Comparison of ENCODE assay signal across 8 cellular contexts in genomic region chr16:90077240-90077756, GRCh38. TPM values are rescaled to one million over a fixed set of nuclear protein-coding genes. Genes with fewer than 3 reads are reported as not detected.
DNase-seq lines count a peak whose midpoint lies in the region; ATAC-seq and TF ChIP-seq lines count a peak whose summit lies in the region.

Gene PRDM7, minus strand, starts transcription at chr16:90077331. Its CDS starts 1,421 bp downstream, at chr16:90075910.

- peaks cover 13% of the 10 kb centered on the region for H3K36me3 Mint-ChIP-seq in central memory CD8-positive, alpha-beta T cell (ENCODE audit: insufficient read depth)

- no peaks in the 10 kb centered on the region for H3K36me3 ChIP-seq in spleen

- H3K9me3 Mint-ChIP-seq in central memory CD8-positive, alpha-beta T cell, result no peaks in the 10 kb centered on the region

- H3K27me3 Mint-ChIP-seq in central memory CD8-positive, alpha-beta T cell, result peaks cover 21% of the 10 kb centered on the region

- ATAC-seq in GM18520 (IDR thresholded peaks at IDR 0.05; ENCODE audit: unreplicated experiment) (peak; percentile 87), HG03097 (IDR thresholded peaks at IDR 0.05; ENCODE audit: low FRiP score, unreplicated experiment) (peak; percentile 90)
- peak; percentile 90 for ATAC-seq in central memory CD8-positive, alpha-beta T cell (replicated peaks; ENCODE audit: extremely low read depth, poor library complexity, severe bottlenecking)

- H3K27me3 ChIP-seq in spleen (replicated peaks in 1 of 7), result peaks cover 0 to 28% (median 3%) of the 10 kb centered on the region in 7 donors

- H3K4me1 ChIP-seq in spleen, result peaks cover 0 to 30% (median 19%) of the 10 kb centered on the region in 6 donors

- DNase-seq in NCI-H2196 treated with DMSO at 0.1 percent for 48 hours (lab: John Stamatoyannopoulos, UW; ENCODE audit: unreplicated experiment) (peak; percentile 88), islet precursor cell (peak; percentile 97), spleen (peak; percentile 97)
- peak; percentile 86 for DNase-seq in activated CD4-positive, CD25-positive, alpha-beta regulatory T cell treated with anti-CD3 and anti-CD28 coated beads, Interleukin-2, amount 50 U/mL, for 16 hours (ENCODE audit: low read depth, low spot score)
- peak; percentile 89 for DNase-seq in central memory CD8-positive, alpha-beta T cell (ENCODE audit: low spot score in 2 of 2)

- no peaks in the 10 kb centered on the region for H3K9me3 ChIP-seq in spleen

- 0 to 14% (median 1%) methylated on average over 26 to 32 of the region's 32 CpGs for WGBS in spleen, 5 donors

- intact Hi-C loops in spleen (cut with DNase I; ENCODE audit: low total_unique reads), result no loop called here

- peak within 1 kb of the TSS; percentile 33 for H3K27ac Mint-ChIP-seq in central memory CD8-positive, alpha-beta T cell (ENCODE audit: low read depth)

- H3K4me3 Mint-ChIP-seq in central memory CD8-positive, alpha-beta T cell, result peak within 1 kb of the TSS; percentile 82

- H3K4me3 ChIP-seq in spleen, result peak within 1 kb of the TSS; percentile 32 to 69 (median 45)

- H3K4me1 Mint-ChIP-seq in central memory CD8-positive, alpha-beta T cell, result peaks cover 25% of the 10 kb centered on the region

- no peak for TF ChIP-seq POLR2A in spleen (IDR thresholded peaks at IDR 0.05)

- no peak for TF ChIP-seq CTCF in 22Rv1 (IDR thresholded peaks at IDR 0.05)
- TF ChIP-seq CTCF in spleen (IDR thresholded peaks at IDR 0.05 in 8 of 11, conservative IDR thresholded peaks at IDR 0.05 in 3 of 11), result no peak

- H3K27ac ChIP-seq in 22Rv1, result peak within 1 kb of the TSS; percentile 74
- H3K27ac ChIP-seq in spleen, result peak within 1 kb of the TSS in 5 of 8 donors; percentile 35 to 66 (median 63)

RNA-seq across cellular contexts. Expression of gene PRDM7, which starts in this region (rescaled TPM):
- total RNA-seq in spleen, result not detected
- not detected for polyA plus RNA-seq in spleen

Comparison
In these comparisons a context has a peak if more than half of its experiments do, and no peak if none do; other contexts are left out.
1. Peak in every context shown above with its lines: DNase-seq, ATAC-seq, H3K4me3 ChIP-seq and H3K27ac ChIP-seq.
2. Peak in DNase-seq, H3K4me3 ChIP-seq and H3K27ac ChIP-seq in spleen; RNA of the gene not detected or under 1 TPM.